Comparison of ENCODE assay signal across 7 cellular contexts in the genomic region with DNA sequence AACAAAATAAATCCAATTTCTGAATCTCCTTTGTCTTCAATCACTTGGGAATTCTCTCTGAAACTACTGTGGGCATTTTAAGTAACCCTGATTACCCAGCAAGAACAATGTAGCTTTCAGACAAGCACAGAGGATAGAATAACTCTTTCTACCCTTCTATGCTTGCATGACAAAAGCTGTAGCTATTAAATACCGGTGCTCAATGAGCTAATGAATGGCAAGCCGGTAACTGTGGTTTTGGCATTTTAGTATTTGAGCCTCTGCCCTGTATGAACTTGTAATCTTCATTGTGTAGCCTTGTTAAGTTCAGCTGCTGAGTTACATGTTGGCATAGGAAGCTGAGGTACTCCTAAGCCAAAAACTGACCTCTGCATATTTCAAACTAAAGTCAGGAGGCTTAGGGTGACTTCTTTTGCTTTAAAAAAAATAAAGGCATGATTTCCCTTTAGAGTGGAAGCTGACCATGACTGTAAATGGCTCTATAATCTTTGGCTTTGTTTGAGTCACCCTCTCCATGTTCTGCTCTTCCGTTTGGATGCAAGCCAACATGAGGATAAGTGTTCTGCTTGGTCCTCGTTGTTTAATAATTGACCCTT.
DNase-seq lines count a peak whose midpoint lies in the region; ATAC-seq and TF ChIP-seq lines count a peak whose summit lies in the region.

No MANE protein-coding gene starts in this region.

- H3K27me3 ChIP-seq in fibroblast of lung (ENCODE audit: control insufficient read depth, insufficient read depth, low read length) (no peaks in the 10 kb centered on the region), skeletal muscle satellite cell (ENCODE audit: control insufficient read depth, insufficient read depth, low read length) (no peaks in the 10 kb centered on the region)

- ATAC-seq in GM18519 (IDR thresholded peaks at IDR 0.05; ENCODE audit: low FRiP score, unreplicated experiment) (no peak), GM21576 (IDR thresholded peaks at IDR 0.05; ENCODE audit: unreplicated experiment) (no peak)

- H3K9me3 ChIP-seq in fibroblast of lung (ENCODE audit: control insufficient read depth, insufficient read depth, low read depth, low read length) (no peaks in the 10 kb centered on the region), skeletal muscle satellite cell (replicated peaks; ENCODE audit: low read length) (no peaks in the 10 kb centered on the region)

- H3K27ac Mint-ChIP-seq in HFFc6 (peak overlapping the region; percentile 86), endothelial cell (ENCODE audit: unreplicated experiment) (no peak overlapping the region)

- no peaks in the 10 kb centered on the region for H3K9me3 Mint-ChIP-seq in HFFc6
- no peaks in the 10 kb centered on the region for H3K9me3 Mint-ChIP-seq in endothelial cell (ENCODE audit: unreplicated experiment)

- no peak overlapping the region for H2AFZ ChIP-seq in fibroblast of lung (ENCODE audit: low read length)

- H3K27ac ChIP-seq in fibroblast of lung (ENCODE audit: insufficient read depth, low read length), result no peak overlapping the region

- H3K36me3 ChIP-seq in fibroblast of lung (ENCODE audit: control insufficient read depth, insufficient read depth, low read length), result no peaks in the 10 kb centered on the region
- H3K36me3 ChIP-seq in skeletal muscle satellite cell (ENCODE audit: insufficient read depth, low read length), result no peaks in the 10 kb centered on the region

- DNase-seq in HFFc6, result peak; percentile 77
- DNase-seq in RKO (ENCODE audit: low spot score), result peak; percentile 28
- DNase-seq in fibroblast of lung (ENCODE audit: low read depth in 2 of 2), result peak; percentile 60 to 89
- DNase-seq in endothelial cell (ENCODE audit: low spot score), result no peak

- H3K4me2 ChIP-seq in fibroblast of lung (ENCODE audit: extremely low read depth, insufficient read depth, low read length) (no peak overlapping the region), skeletal muscle satellite cell (ENCODE audit: low read length) (peak overlapping the region; percentile 24)

- peak overlapping the region; percentile 29 for H3K4me3 Mint-ChIP-seq in HFFc6
- H3K4me3 Mint-ChIP-seq in endothelial cell (ENCODE audit: unreplicated experiment), result no peak overlapping the region

- no peak overlapping the region for H3K4me3 ChIP-seq in fibroblast of lung (replicated peaks in 1 of 4; ENCODE audit: control extremely low read depth in 1 of 4, insufficient read depth in 1 of 4, low read depth in 3 of 4, low read length in 4 of 4)
- no peak overlapping the region for H3K4me3 ChIP-seq in skeletal muscle satellite cell (ENCODE audit: low read length)

- H3K4me1 Mint-ChIP-seq in HFFc6 (ENCODE audit: low read depth) (peaks cover 67% of the 10 kb centered on the region), endothelial cell (ENCODE audit: unreplicated experiment) (peaks cover 37% of the 10 kb centered on the region)

- H3K9ac ChIP-seq in fibroblast of lung (ENCODE audit: insufficient read depth, low read length), result no peak overlapping the region
- H3K9ac ChIP-seq in skeletal muscle satellite cell (ENCODE audit: low read depth, low read length), result peak overlapping the region; percentile 51

- no peaks in the 10 kb centered on the region for H3K79me2 ChIP-seq in fibroblast of lung (ENCODE audit: control insufficient read depth, insufficient read depth, low read length)

- TF ChIP-seq CTCF in HFFc6 (IDR thresholded peaks at IDR 0.05), result no peak
- no peak for TF ChIP-seq CTCF in fibroblast of lung (conservative IDR thresholded peaks at IDR 0.05 in 1 of 2, IDR thresholded peaks at IDR 0.05 in 1 of 2; ENCODE audit: low read depth in 1 of 2, low read length in 2 of 2)
- TF ChIP-seq CTCF in endothelial cell (IDR thresholded peaks at IDR 0.05; ENCODE audit: unreplicated experiment), result no peak

- peaks cover 16% of the 10 kb centered on the region for H3K4me1 ChIP-seq in fibroblast of lung (ENCODE audit: control insufficient read depth, extremely low read depth, insufficient read depth, low read length)
- H3K4me1 ChIP-seq in skeletal muscle satellite cell (ENCODE audit: control insufficient read depth, insufficient read depth, low read length), result peaks cover 59% of the 10 kb centered on the region

- no peaks in the 10 kb centered on the region for H4K20me1 ChIP-seq in fibroblast of lung (ENCODE audit: control insufficient read depth, extremely low read depth, insufficient read depth, low read length)

- 0 out of 2 replicates have a peak, but pooled peaks cover 5% of the 10 kb centered on the region for H3K36me3 Mint-ChIP-seq in HFFc6 (ENCODE audit: low read depth)
- H3K36me3 Mint-ChIP-seq in endothelial cell (ENCODE audit: low read depth, unreplicated experiment), result peaks cover 14% of the 10 kb centered on the region

- no peaks in the 10 kb centered on the region; the same call in 1 of the 2 replicates for H3K27me3 Mint-ChIP-seq in HFFc6 (ENCODE audit: insufficient read depth)
- H3K27me3 Mint-ChIP-seq in endothelial cell (ENCODE audit: unreplicated experiment), result peaks cover 9% of the 10 kb centered on the region
